In genomic region chr17:78368348-78368747, GRCh38 we compare ENCODE assay signal across 1 cellular context.
TF ChIP-seq lines count a peak whose summit lies in the region.

No MANE protein-coding gene starts in this region.

TF ChIP-seq in WTC11, 78 proteins besides CTCF, POLR2A, EP300 and RAD21 (continued from another document):
- no peak for TF ChIP-seq ZNF138 (CRISPR knock-in tag; conservative IDR thresholded peaks at IDR 0.05)
- no peak for TF ChIP-seq CBFB (CRISPR knock-in tag; IDR thresholded peaks at IDR 0.05; ENCODE audit: low read depth)
- TF ChIP-seq FOXP4 (CRISPR knock-in tag; IDR thresholded peaks at IDR 0.05), result no peak
- no peak for TF ChIP-seq NR1H2 (CRISPR knock-in tag; IDR thresholded peaks at IDR 0.05)
